34 cellular contexts compared by ENCODE assay signal in the genomic region with DNA sequence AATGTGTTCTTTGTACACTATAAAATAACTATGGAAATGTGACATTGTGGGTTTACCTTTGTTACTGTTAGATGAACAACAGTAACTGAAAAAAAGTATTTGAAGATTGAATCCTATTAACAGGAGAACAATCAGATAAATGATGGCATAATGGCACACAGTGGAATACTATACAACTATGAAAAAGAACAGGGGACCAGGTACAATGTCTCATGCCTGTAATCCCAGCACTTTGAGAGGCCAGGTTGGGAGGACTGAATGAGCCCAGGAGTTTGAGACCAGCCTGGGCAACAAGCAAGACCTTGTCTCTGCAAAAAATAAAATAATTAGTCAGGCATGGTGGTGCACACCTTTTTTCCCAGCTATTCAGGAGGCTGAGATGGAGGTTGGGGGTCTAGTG.
"Had no signal": no experiment of that assay in that cellular context is flagged by ENCODE, and none has a peak within 500 bp of the region (broad histone marks: within the 10 kb centered on the region; RNA-seq: fewer than 3 reads in every experiment).

No MANE protein-coding gene starts in this region.

- DNase-seq: Karpas-422, Kasumi-1, MG63, MM.1S, MV-4-11, NCI-H1048, NCI-H1092, NCI-H1092 treated with DMSO at 0.1 percent for 48 hours, NCI-H1105, NCI-H1105 treated with DMSO at 0.1 percent for 48 hours, NCI-H1417, NCI-H1417 treated with DMSO at 0.1 percent for 48 hours, NCI-H1436, NCI-H1436 treated with DMSO at 0.1 percent for 48 hours, NCI-H146, NCI-H1694, NCI-H1694 treated with DMSO at 0.1 percent for 48 hours, NCI-H187, NCI-H187 treated with DMSO at 0.1 percent for 48 hours, NCI-H1930, NCI-H2029, NCI-H2029 treated with DMSO at 0.1 percent for 48 hours, NCI-H2081, NCI-H2081 treated with DMSO at 0.1 percent for 48 hours, NCI-H2107, NCI-H2171, NCI-H2171 treated with DMSO at 0.1 percent for 48 hours, NCI-H2227 treated with DMSO at 0.1 percent for 48 hours, NCI-H226, NCI-H345, NCI-H446, NCI-H446 treated with DMSO at 0.1 percent for 48 hours, NCI-H510A, NCI-H510A treated with DMSO at 0.1 percent for 48 hours had no signal

- H3K36me3 ChIP-seq: MG63 had no signal

- H3K4me3 ChIP-seq: MG63 had no signal

- H3K9me3 ChIP-seq: MG63 had no signal

- H3K27me3 ChIP-seq: MG63 had no signal
